Comparison of ENCODE assay signal across 1 cellular context in genomic region chr5:78509145-78509865, GRCh38.
TF ChIP-seq lines count a peak whose summit lies in the region.

No MANE protein-coding gene starts in this region.

TF ChIP-seq in SK-N-SH treated with all-trans-retinoic acid at 6 μM for 48 hours, 23 proteins besides CTCF, POLR2A, EP300 and RAD21 (continued from another document):
- no peak for TF ChIP-seq CREB5 (CRISPR knock-in tag; IDR thresholded peaks at IDR 0.05; ENCODE audit: low read depth)
- no peak for TF ChIP-seq CSDC2 (CRISPR knock-in tag; IDR thresholded peaks at IDR 0.05)
- TF ChIP-seq ISL1 (CRISPR knock-in tag; IDR thresholded peaks at IDR 0.05): no peak
- TF ChIP-seq ZFP3 (CRISPR knock-in tag; IDR thresholded peaks at IDR 0.05): no peak
- TF ChIP-seq ARNTL (CRISPR knock-in tag; IDR thresholded peaks at IDR 0.05; ENCODE audit: borderline replicate concordance, low read depth): no peak
- no peak for TF ChIP-seq ZNF565 (CRISPR knock-in tag; conservative IDR thresholded peaks at IDR 0.05; ENCODE audit: low read depth)
